ENCODE assay signal across 12 cellular contexts in the genomic region with DNA sequence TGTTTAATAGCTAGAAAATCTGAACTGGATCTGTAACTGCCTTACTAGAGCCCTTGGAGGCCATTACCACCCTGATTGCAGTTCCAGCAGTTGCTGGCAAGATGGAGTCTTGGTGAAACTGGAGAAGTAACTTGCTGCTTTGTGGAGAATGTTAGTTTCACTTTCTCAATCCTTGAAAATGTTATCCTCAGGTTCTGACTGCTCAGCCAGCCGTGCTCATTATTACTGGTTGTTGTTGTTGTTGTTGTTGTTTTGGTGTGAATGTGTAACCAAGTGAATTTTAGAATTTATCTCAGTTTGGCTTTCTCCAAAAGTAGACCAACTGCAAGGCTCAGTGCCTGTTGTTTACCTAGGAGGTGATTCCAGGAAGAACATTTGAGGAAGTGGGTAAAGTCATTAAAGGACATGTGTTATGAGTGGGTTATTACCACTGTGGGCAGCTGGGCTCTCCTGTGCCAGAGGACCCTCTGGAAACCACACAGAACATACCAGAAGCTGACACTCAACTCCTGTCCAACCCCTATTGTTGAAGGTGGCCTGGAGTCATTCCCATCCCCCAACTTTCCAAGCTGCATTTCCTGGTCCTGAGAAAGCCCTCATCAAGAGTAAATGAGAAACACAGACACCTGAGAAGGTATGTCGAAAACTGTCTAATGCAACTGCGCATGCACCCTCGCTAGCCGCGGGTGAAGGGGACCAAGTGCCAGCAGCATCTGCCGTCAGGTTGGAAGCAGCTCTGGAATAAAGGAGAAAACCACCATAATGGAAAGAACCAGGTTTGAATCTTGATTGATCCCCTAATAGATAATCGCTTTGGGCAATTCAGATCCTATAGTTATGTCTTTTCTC.
DNase-seq lines count a peak whose midpoint lies in the region; ATAC-seq and TF ChIP-seq lines count a peak whose summit lies in the region.
"Had no signal": no experiment of that assay in that cellular context is flagged by ENCODE, and none has a peak within 500 bp of the region (broad histone marks: within the 10 kb centered on the region; RNA-seq: fewer than 3 reads in every experiment).

No MANE protein-coding gene starts in this region.

- H3K4me2 ChIP-seq in IMR-90 (ENCODE audit: low read depth, low read length): peak overlapping the region; percentile 27; the same call in 1 of the 2 replicates
- H3K4me2 ChIP-seq in neural progenitor cell: no peak overlapping the region

- no peak overlapping the region for H3K18ac ChIP-seq in IMR-90 (ENCODE audit: low read depth, low read length)

- H3K4me3 ChIP-seq in IMR-90 (ENCODE audit: insufficient read depth, low read depth, low read length) (peak overlapping the region; percentile 18; the same call in 1 of the 2 replicates), mucosa of descending colon (no peak overlapping the region), neural progenitor cell (no peak overlapping the region)
- H3K4me3 ChIP-seq: heart left ventricle, SJSA1 had no signal

- H2AFZ ChIP-seq in IMR-90 (replicated peaks; ENCODE audit: low read length, poor library complexity) (no peak overlapping the region), neural progenitor cell (replicated peaks) (no peak overlapping the region)

- H2AK5ac ChIP-seq in IMR-90 (ENCODE audit: low read depth, low read length): no peak overlapping the region

- no peaks in the 10 kb centered on the region for H3K36me3 ChIP-seq in IMR-90 (ENCODE audit: control insufficient read depth, insufficient read depth, low read length)
- H3K36me3 ChIP-seq in mucosa of descending colon (ENCODE audit: low read depth): no peaks in the 10 kb centered on the region
- no peaks in the 10 kb centered on the region for H3K36me3 ChIP-seq in neural progenitor cell
- H3K36me3 ChIP-seq: SJSA1 had no signal

- no peak overlapping the region; the same call in 1 of the 2 replicates for H3K23ac ChIP-seq in IMR-90 (ENCODE audit: low read depth, low read length)

- H2AK9ac ChIP-seq in IMR-90 (replicated peaks; ENCODE audit: low read depth, low read length, poor library complexity): no peak overlapping the region

- H3K79me1 ChIP-seq in IMR-90 (ENCODE audit: low read depth in 1 of 2, low read length in 2 of 2): no peaks in the 10 kb centered on the region

- H3K9me3 ChIP-seq in IMR-90 (ENCODE audit: control insufficient read depth, insufficient read depth, low read length): no peaks in the 10 kb centered on the region
- no peaks in the 10 kb centered on the region for H3K9me3 ChIP-seq in mucosa of descending colon
- no peaks in the 10 kb centered on the region for H3K9me3 ChIP-seq in neural progenitor cell (ENCODE audit: low read depth)
- H3K9me3 ChIP-seq: heart left ventricle, SJSA1 had no signal

- no peak overlapping the region for H3K14ac ChIP-seq in IMR-90 (replicated peaks; ENCODE audit: low read depth, low read length)

- H3K4me3 Mint-ChIP-seq in T-helper 2 cell treated with Interferon-gamma antibody and Interleukin-4, amounts not matched to agents 5 μg/mL and 100 μg/mL, for 36 hours: peak overlapping the region; percentile 41
- H3K4me3 Mint-ChIP-seq in neural progenitor cell: no peak overlapping the region
- no peak overlapping the region for H3K4me3 Mint-ChIP-seq in osteocyte (ENCODE audit: unreplicated experiment)

- POLR2A ChIA-PET in IMR-90 (lab: Charles Lee; ENCODE audit: unreplicated experiment): no interaction called here

- H3K27ac ChIP-seq in IMR-90 (ENCODE audit: insufficient read depth, low read length): no peak overlapping the region
- no peak overlapping the region for H3K27ac ChIP-seq in neural progenitor cell
- H3K27ac ChIP-seq: SJSA1 had no signal

- no peak overlapping the region for H3K9ac ChIP-seq in IMR-90 (ENCODE audit: low read depth, low read length)
- no peak overlapping the region for H3K9ac ChIP-seq in neural progenitor cell

- dilution Hi-C loops in IMR-90 (cut with HindIII; ENCODE audit: low sequenced_read_pairs, unreplicated experiment): no loop called here

- no peak for TF ChIP-seq POLR2A in IMR-90 (IDR thresholded peaks at IDR 0.05; ENCODE audit: low read depth, low read length)

- no peaks in the 10 kb centered on the region for H3F3A ChIP-seq in neural progenitor cell (ENCODE audit: low read depth)

- H2BK5ac ChIP-seq in IMR-90 (ENCODE audit: low read depth, low read length, poor library complexity, severe bottlenecking): no peak overlapping the region

- TF ChIP-seq RAD21 in IMR-90 (IDR thresholded peaks at IDR 0.05; ENCODE audit: low read length): no peak

- WGBS in IMR-90 (ENCODE audit: extremely low coverage in 2 of 2, insufficient read length in 1 of 2), 2 experiments: 100% methylated on average over 2 of the region's 8 CpGs; no CpG with 5 or more reads in 1 of the 2 experiments

- H2BK120ac ChIP-seq in IMR-90 (ENCODE audit: low read depth, low read length): no peak overlapping the region

- no peaks in the 10 kb centered on the region for H3K36me3 Mint-ChIP-seq in T-helper 2 cell treated with Interferon-gamma antibody and Interleukin-4, amounts not matched to agents 5 μg/mL and 100 μg/mL, for 36 hours (ENCODE audit: low read depth)
- H3K36me3 Mint-ChIP-seq in neural progenitor cell (no peaks in the 10 kb centered on the region), osteocyte (ENCODE audit: unreplicated experiment) (no peaks in the 10 kb centered on the region)

- H3K4me1 ChIP-seq in IMR-90 (ENCODE audit: control insufficient read depth, insufficient read depth, low read length) (no peaks in the 10 kb centered on the region; the same call in 1 of the 2 replicates), mucosa of descending colon (ENCODE audit: low read depth) (no peaks in the 10 kb centered on the region), neural progenitor cell (no peaks in the 10 kb centered on the region)
- H3K4me1 ChIP-seq: SJSA1 had no signal

- H3K27ac Mint-ChIP-seq in T-helper 2 cell treated with Interferon-gamma antibody and Interleukin-4, amounts not matched to agents 5 μg/mL and 100 μg/mL, for 36 hours: peak overlapping the region; percentile 69
- H3K27ac Mint-ChIP-seq in neural progenitor cell (no peak overlapping the region), osteocyte (ENCODE audit: unreplicated experiment) (no peak overlapping the region)

- no peak overlapping the region; the same call in 1 of the 2 replicates for H4K5ac ChIP-seq in IMR-90 (ENCODE audit: low read depth, low read length)

- peaks cover 2% of the 10 kb centered on the region for H3K27me3 Mint-ChIP-seq in T-helper 2 cell treated with Interferon-gamma antibody and Interleukin-4, amounts not matched to agents 5 μg/mL and 100 μg/mL, for 36 hours (ENCODE audit: low read depth)
- H3K27me3 Mint-ChIP-seq in neural progenitor cell (ENCODE audit: insufficient read depth, low read depth) (no peaks in the 10 kb centered on the region), osteocyte (ENCODE audit: unreplicated experiment) (peaks cover 2% of the 10 kb centered on the region)

- no peak overlapping the region for H4K8ac ChIP-seq in IMR-90 (ENCODE audit: low read depth in 2 of 2, low read length in 2 of 2)

- peaks cover 15% of the 10 kb centered on the region for H3K4me1 Mint-ChIP-seq in T-helper 2 cell treated with Interferon-gamma antibody and Interleukin-4, amounts not matched to agents 5 μg/mL and 100 μg/mL, for 36 hours (ENCODE audit: low read depth)
- H3K4me1 Mint-ChIP-seq in neural progenitor cell (no peaks in the 10 kb centered on the region), osteocyte (ENCODE audit: unreplicated experiment) (peaks cover 3% of the 10 kb centered on the region)

- no peak overlapping the region for H4K91ac ChIP-seq in IMR-90 (ENCODE audit: insufficient read depth, low read depth, low read length)

- no peak overlapping the region for H3K4ac ChIP-seq in IMR-90 (ENCODE audit: low read depth, low read length)

- peak; percentile 54 for ATAC-seq in IMR-90 (ENCODE audit: low read depth)
- ATAC-seq in mucosa of descending colon: peak; percentile 54
- ATAC-seq: heart left ventricle had no signal

- H3K79me2 ChIP-seq in neural progenitor cell (ENCODE audit: low read depth): no peaks in the 10 kb centered on the region

- in situ Hi-C loops in IMR-90 (cut with MboI; ENCODE audit: low sequenced_read_pairs): no loop called here

- TF ChIP-seq CTCF in IMR-90 (conservative IDR thresholded peaks at IDR 0.05; ENCODE audit: low read depth, low read length): no peak
- no peak for TF ChIP-seq CTCF in mucosa of descending colon (IDR thresholded peaks at IDR 0.05)
- no peak for TF ChIP-seq CTCF in neural progenitor cell (IDR thresholded peaks at IDR 0.05)
- no peak for TF ChIP-seq CTCF in osteocyte (IDR thresholded peaks at IDR 0.05)

- CTCF ChIA-PET in IMR-90 (lab: Yijun Ruan, JAX): no interaction called here

- no peaks in the 10 kb centered on the region for H3K9me3 Mint-ChIP-seq in T-helper 2 cell treated with Interferon-gamma antibody and Interleukin-4, amounts not matched to agents 5 μg/mL and 100 μg/mL, for 36 hours
- H3K9me3 Mint-ChIP-seq in neural progenitor cell (no peaks in the 10 kb centered on the region), osteocyte (ENCODE audit: unreplicated experiment) (no peaks in the 10 kb centered on the region)

- H3K27me3 ChIP-seq in IMR-90 (ENCODE audit: control insufficient read depth, insufficient read depth, low read length): peaks cover 9% of the 10 kb centered on the region
- no peaks in the 10 kb centered on the region for H3K27me3 ChIP-seq in neural progenitor cell
- H3K27me3 ChIP-seq: heart left ventricle, SJSA1 had no signal

- no peak overlapping the region for H2BK20ac ChIP-seq in IMR-90 (ENCODE audit: low read depth, low read length)

- H4K20me1 ChIP-seq in IMR-90 (ENCODE audit: insufficient read depth, low read length) (no peaks in the 10 kb centered on the region), neural progenitor cell (ENCODE audit: low read depth) (no peaks in the 10 kb centered on the region)

- DNase-seq in DMS79 (lab: John Stamatoyannopoulos, UW) (peak; percentile 33), IMR-90 (peak; percentile 28), mucosa of descending colon (no peak), neural progenitor cell (ENCODE audit: low spot score) (no peak), foreskin melanocyte (no peak), osteocyte (ENCODE audit: extremely low spot score, unreplicated experiment) (no peak)
- DNase-seq in T-helper 2 cell treated with Interferon-gamma antibody and Interleukin-4, amounts not matched to agents 5 μg/mL and 100 μg/mL, for 36 hours (ENCODE audit: low spot score): no peak
- DNase-seq: central memory CD4-positive, alpha-beta T cell; heart left ventricle; NCI-H1417 treated with DMSO at 0.1 percent for 48 hours; substantia nigra had no signal

- no peak overlapping the region for H2BK15ac ChIP-seq in IMR-90 (ENCODE audit: low read depth, low read length)

- H3K56ac ChIP-seq in IMR-90 (ENCODE audit: extremely low read depth, insufficient read depth, low read length): no peak overlapping the region

- H3K9me1 ChIP-seq in IMR-90 (ENCODE audit: insufficient read depth, low read length): no peaks in the 10 kb centered on the region

- intact Hi-C loops in IMR-90 (cut with micrococcal nuclease) (no loop called here), mucosa of descending colon (cut with DNase I, micrococcal nuclease) (no loop called here)

- BruUV-seq in IMR-90 (replicated peaks; lab: Mats Ljungman, UMichigan): no TSS peak

TF ChIP-seq in IMR-90, 13 proteins besides CTCF, POLR2A, EP300 and RAD21 (continues in another document):
- no peak for TF ChIP-seq NFE2L2 (IDR thresholded peaks at IDR 0.05; ENCODE audit: low read depth, low read length)
- no peak for TF ChIP-seq MAZ (IDR thresholded peaks at IDR 0.05; ENCODE audit: borderline replicate concordance, low read depth, low read length)
- TF ChIP-seq CHD1 (IDR thresholded peaks at IDR 0.05; ENCODE audit: low read depth, low read length): no peak

Comparison
In these comparisons a context has a peak if more than half of its experiments do, and no peak if none do; other contexts are left out.
1. DNase-seq: peak in DMS79 (single experiment) and IMR-90 (single experiment); none in T-helper 2 cell treated with Interferon-gamma antibody and Interleukin-4, amounts not matched to agents 5 μg/mL and 100 μg/mL, for 36 hours (single experiment), mucosa of descending colon (0 of 3), neural progenitor cell (single experiment), foreskin melanocyte (single experiment) and osteocyte (single experiment).